1 cellular context compared by ENCODE assay signal in genomic region chr12:51395283-51396230, GRCh38.
A peak's percentile ranks its signal among the peaks of the same experiment; 100 is the strongest.
TF ChIP-seq lines count a peak whose summit lies in the region.

No MANE protein-coding gene starts in this region.

TF ChIP-seq in K562, 482 proteins besides CTCF, POLR2A, EP300 and RAD21 (continued from another document and continues in another):
- peak in 1 of 3 experiments; percentile 61; a peak in 1 of 6 replicates for TF ChIP-seq ZBTB11 (CRISPR knock-in tag; IDR thresholded peaks at IDR 0.05)
- TF ChIP-seq TRIM24 (IDR thresholded peaks at IDR 0.05), result peak in 1 of 2 experiments; percentile 82; a peak in 2 of 4 replicates
- TF ChIP-seq REST (CRISPR knock-in tag; IDR thresholded peaks at IDR 0.05; ENCODE audit: low read depth), result no peak
- TF ChIP-seq POLR2AphosphoS5 (IDR thresholded peaks at IDR 0.05; ENCODE audit: control insufficient read depth, insufficient read depth, low read depth, low read length), result peak; percentile 64; the same call in 1 of the 2 replicates
- TF ChIP-seq BCOR (IDR thresholded peaks at IDR 0.05), result peak; percentile 92
- 0 out of 2 replicates have a peak, but pooled peaks have one; percentile 22 for TF ChIP-seq RB1 (IDR thresholded peaks at IDR 0.05; ENCODE audit: low read depth)
- TF ChIP-seq ZMIZ1 (IDR thresholded peaks at IDR 0.05; ENCODE audit: low read depth in 2 of 2, low read length in 2 of 2), result peak in 1 of 2 experiments; percentile 80; a peak in 2 of 4 replicates
- TF ChIP-seq TEAD4 (IDR thresholded peaks at IDR 0.05; ENCODE audit: low read length), result peak; percentile 90
- no peak for TF ChIP-seq TEAD4 (CRISPR knock-in tag; IDR thresholded peaks at IDR 0.05; ENCODE audit: borderline replicate concordance)
- peak; percentile 61 for TF ChIP-seq NCOA1 (IDR thresholded peaks at IDR 0.05; ENCODE audit: low read depth)
- peak; percentile 84; the same call in 1 of the 2 replicates for TF ChIP-seq MYNN (IDR thresholded peaks at IDR 0.05)
- no peak for TF ChIP-seq MYNN (CRISPR knock-in tag; IDR thresholded peaks at IDR 0.05)
- 0 out of 2 replicates have a peak, but pooled peaks have one; percentile 52 for TF ChIP-seq ZNF175 (CRISPR knock-in tag; IDR thresholded peaks at IDR 0.05; ENCODE audit: low read depth)
- peak; percentile 65; the same call in 1 of the 2 replicates for TF ChIP-seq ZNF395 (CRISPR knock-in tag; IDR thresholded peaks at IDR 0.05)
- no peak for TF ChIP-seq HSF4 (CRISPR knock-in tag; IDR thresholded peaks at IDR 0.05; ENCODE audit: borderline replicate concordance)
- no peak for TF ChIP-seq ZBTB43 (CRISPR knock-in tag; IDR thresholded peaks at IDR 0.05)
- TF ChIP-seq RBM17 (IDR thresholded peaks at IDR 0.05; ENCODE audit: borderline replicate concordance, low read depth, low read length), result no peak
- TF ChIP-seq POLR3A (IDR thresholded peaks at IDR 0.05; ENCODE audit: borderline replicate concordance, extremely low read depth, insufficient read depth, insufficient read length), result no peak
- TF ChIP-seq CREM (IDR thresholded peaks at IDR 0.05; ENCODE audit: low read depth), result peak; percentile 47
- peak; percentile 55; the same call in 1 of the 2 replicates for TF ChIP-seq BHLHE40 (IDR thresholded peaks at IDR 0.05; ENCODE audit: low read length)
- TF ChIP-seq ZNF518B (CRISPR knock-in tag; IDR thresholded peaks at IDR 0.05), result no peak
- no peak for TF ChIP-seq ZNF512 (tag; IDR thresholded peaks at IDR 0.05)
- TF ChIP-seq ZNF224 (CRISPR knock-in tag; IDR thresholded peaks at IDR 0.05), result no peak
- no peak for TF ChIP-seq RREB1 (CRISPR knock-in tag; IDR thresholded peaks at IDR 0.05)
- peak; percentile 79 for TF ChIP-seq FOXM1 (IDR thresholded peaks at IDR 0.05; ENCODE audit: low read depth)
- TF ChIP-seq FOXM1 (CRISPR knock-in tag; IDR thresholded peaks at IDR 0.05; ENCODE audit: low read depth), result no peak
- peak; percentile 65 to 73; a peak in 3 of 4 replicates for TF ChIP-seq MAZ (CRISPR knock-in tag; conservative IDR thresholded peaks at IDR 0.05 in 1 of 2, IDR thresholded peaks at IDR 0.05 in 1 of 2)
